Comparison of ENCODE assay signal across 9 cellular contexts in the genomic region with DNA sequence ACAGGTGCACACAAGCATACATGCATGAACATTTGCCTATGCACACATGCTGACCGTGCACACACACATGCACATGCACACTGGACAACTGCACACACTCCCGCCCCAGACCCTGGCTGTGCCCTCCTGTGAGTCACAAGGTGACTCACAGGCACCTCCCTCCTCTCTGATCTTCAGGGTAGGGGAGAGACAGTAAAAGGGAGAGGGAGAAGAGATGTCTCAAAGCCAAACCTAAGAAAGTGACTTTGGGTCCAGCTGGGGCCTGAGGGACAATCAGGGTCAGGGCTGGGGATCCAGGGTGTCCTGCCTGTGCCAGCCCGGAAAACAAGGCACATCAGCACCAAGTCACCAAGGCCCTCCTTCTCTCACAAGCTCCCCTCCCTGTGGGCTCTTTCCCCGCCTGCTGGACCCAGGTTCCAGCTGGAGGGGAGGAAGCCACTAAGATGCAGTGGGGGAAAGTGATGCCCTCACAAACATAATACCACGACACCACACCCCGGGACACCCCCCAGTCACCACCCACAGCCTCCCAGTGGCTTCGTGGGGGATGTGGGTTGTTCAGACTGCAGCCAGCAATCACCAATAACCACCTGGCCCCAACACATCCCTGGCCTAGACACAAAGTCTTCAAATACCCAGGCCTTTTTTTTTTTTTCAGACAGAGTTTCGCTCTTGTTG. TPM values are rescaled to one million over a fixed set of nuclear protein-coding genes. Genes with fewer than 3 reads are reported as not detected.
DNase-seq lines count a peak whose midpoint lies in the region; ATAC-seq and TF ChIP-seq lines count a peak whose summit lies in the region.
"Had no signal": no experiment of that assay in that cellular context is flagged by ENCODE, and none has a peak within 500 bp of the region (broad histone marks: within the 10 kb centered on the region; RNA-seq: fewer than 3 reads in every experiment).

No MANE protein-coding gene starts in this region.

- TF ChIP-seq POLR2A in tibial nerve (IDR thresholded peaks at IDR 0.05), result no peak

- intact Hi-C loops in posterior vena cava (cut with DNase I), result no loop called here

- H3K27ac ChIP-seq in brain microvascular endothelial cell (no peak overlapping the region), tibial nerve (no peak overlapping the region)
- H3K27ac ChIP-seq: heart right ventricle had no signal

- DNase-seq in NCI-H460 (ENCODE audit: extremely low read depth, low read depth) (peak; percentile 45), brain microvascular endothelial cell (peak; percentile 45), posterior vena cava (ENCODE audit: low spot score) (peak; percentile 53), cortex of kidney (lab: John Stamatoyannopoulos, UW) (no peak), H7 (no peak), tibial nerve (ENCODE audit: low spot score in 2 of 2) (no peak)
- DNase-seq: heart right ventricle had no signal

- H3K4me1 ChIP-seq in tibial nerve, result peaks cover 0 to 15% (median 5%) of the 10 kb centered on the region in 4 donors

- H3K9me3 ChIP-seq in tibial nerve, result no peaks in the 10 kb centered on the region
- H3K9me3 ChIP-seq: heart right ventricle had no signal

- WGBS in tibial nerve, 2 donors, result 76 to 79% methylated on average over 8 of the region's 8 CpGs

- H3K36me3 ChIP-seq in brain microvascular endothelial cell (replicated peaks) (no peaks in the 10 kb centered on the region), H7 (replicated peaks; ENCODE audit: control insufficient read depth, insufficient read depth, low read length) (no peaks in the 10 kb centered on the region), tibial nerve (no peaks in the 10 kb centered on the region)
- H3K36me3 ChIP-seq: heart right ventricle had no signal

- ATAC-seq in GM18867 (IDR thresholded peaks at IDR 0.05; ENCODE audit: unreplicated experiment) (peak; percentile 48), GM21367 (IDR thresholded peaks at IDR 0.05; ENCODE audit: unreplicated experiment) (no peak)

- no peak for TF ChIP-seq CTCF in brain microvascular endothelial cell (IDR thresholded peaks at IDR 0.05; ENCODE audit: low read depth, low read length, missing control alignments)
- no peak for TF ChIP-seq CTCF in tibial nerve (IDR thresholded peaks at IDR 0.05)

- no peaks in the 10 kb centered on the region for H3K27me3 ChIP-seq in brain microvascular endothelial cell (replicated peaks)
- no peaks in the 10 kb centered on the region for H3K27me3 ChIP-seq in H7 (ENCODE audit: control insufficient read depth, insufficient read depth, low read length)
- H3K27me3 ChIP-seq in tibial nerve, result no peaks in the 10 kb centered on the region
- H3K27me3 ChIP-seq: heart right ventricle had no signal

- no peak for TF ChIP-seq EP300 in tibial nerve (IDR thresholded peaks at IDR 0.05)

- H3K4me3 ChIP-seq in brain microvascular endothelial cell (ENCODE audit: low read depth, low read length) (no peak overlapping the region), H7 (ENCODE audit: insufficient read depth, low read depth, low read length) (no peak overlapping the region), tibial nerve (no peak overlapping the region)
- H3K4me3 ChIP-seq: heart right ventricle had no signal

- in situ Hi-C loops in brain microvascular endothelial cell (cut with HindIII; ENCODE audit: low pct_ligation_motif_present, low sequenced_read_pairs), result no loop called here

RNA-seq across cellular contexts. Expression of a gene that starts 39.3 kb away (rescaled TPM):
- not detected in 2 replicates for total RNA-seq in NCI-H460 (2014; rRNA removed; shearing (Covaris generic))
- not detected in 2 replicates for polyA plus RNA-seq in NCI-H460 (2014; cell fraction: nucleus; rRNA removed)
- total RNA-seq in posterior vena cava (1 to 10 TPM; 7.5 to 8.1 TPM), tibial nerve (10 to 100 TPM in 2 of 4 donors, 1 to 10 TPM in 2; 7.5 to 22.2 (median 10.2) TPM)
- total RNA-seq in H7 (2014; rRNA removed; shearing (Covaris generic)), result 7.2 and 8.5 TPM in 2 replicates

RNA-seq across cellular contexts. Expression of a gene that starts 53.0 kb away (rescaled TPM):
- total RNA-seq in NCI-H460 (2014; rRNA removed; shearing (Covaris generic)), result 0.45 and 0.78 TPM in 2 replicates
- polyA plus RNA-seq in NCI-H460 (2014; cell fraction: nucleus; rRNA removed), result 1.6 and 6.5 TPM in 2 replicates
- total RNA-seq in posterior vena cava (10 to 100 TPM; 50.2 to 55.8 TPM), tibial nerve (100 to 1,000 TPM; 189 to 264 (median 206) TPM)
- total RNA-seq in H7 (2014; rRNA removed; shearing (Covaris generic)), result 4.5 and 5.4 TPM in 2 replicates

Comparison
In these comparisons a context has a peak if more than half of its experiments do, and no peak if none do; other contexts are left out.
1. DNase-seq: peak in NCI-H460 (single experiment), brain microvascular endothelial cell (single experiment) and posterior vena cava (single experiment); none in cortex of kidney (single experiment), H7 (single experiment) and tibial nerve (0 of 2).